ENCODE assay signal across 10 cellular contexts in genomic region chr11:119624102-119624615, GRCh38.
DNase-seq lines count a peak whose midpoint lies in the region; ATAC-seq and TF ChIP-seq lines count a peak whose summit lies in the region.
"Had no signal": no experiment of that assay in that cellular context is flagged by ENCODE, and none has a peak within 500 bp of the region (broad histone marks: within the 10 kb centered on the region; RNA-seq: fewer than 3 reads in every experiment).

No MANE protein-coding gene starts in this region.

- H3K4me3 Mint-ChIP-seq in T-helper 2 cell treated with Interferon-gamma antibody and Interleukin-4, amounts not matched to agents 5 μg/mL and 100 μg/mL, for 36 hours, result no peak overlapping the region

- DNase-seq in AG09309 (ENCODE audit: low read depth) (no peak), islet precursor cell (peak; percentile 53), DMS153 treated with DMSO at 0.1 percent for 48 hours (lab: John Stamatoyannopoulos, UW; ENCODE audit: unreplicated experiment) (no peak), COR-L47 (lab: John Stamatoyannopoulos, UW) (no peak)
- no peak for DNase-seq in T-helper 2 cell treated with Interferon-gamma antibody and Interleukin-4, amounts not matched to agents 5 μg/mL and 100 μg/mL, for 36 hours (ENCODE audit: low spot score)
- DNase-seq: activated effector memory CD4-positive, alpha-beta T cell treated with anti-CD3 and anti-CD28 coated beads, Interleukin-2, amount 50 U/mL, for 16 hours; Peyer's patch had no signal

- ATAC-seq in SK-N-SH treated with all-trans-retinoic acid at 6 μM for 48 hours (peak; percentile 51), HG03439 (IDR thresholded peaks at IDR 0.05; ENCODE audit: unreplicated experiment) (no peak)

- no peaks in the 10 kb centered on the region for H3K4me1 Mint-ChIP-seq in T-helper 2 cell treated with Interferon-gamma antibody and Interleukin-4, amounts not matched to agents 5 μg/mL and 100 μg/mL, for 36 hours (ENCODE audit: low read depth)

- TF ChIP-seq CTCF in AG09309 (IDR thresholded peaks at IDR 0.05; ENCODE audit: control insufficient read depth, insufficient read depth, low read depth, low read length, missing control alignments) (peak; percentile 40), GM12874 (IDR thresholded peaks at IDR 0.05; ENCODE audit: insufficient read depth, low read depth, low read length) (peak; percentile 65)

- H3K27ac Mint-ChIP-seq in T-helper 2 cell treated with Interferon-gamma antibody and Interleukin-4, amounts not matched to agents 5 μg/mL and 100 μg/mL, for 36 hours, result no peak overlapping the region

- no peaks in the 10 kb centered on the region for H3K9me3 Mint-ChIP-seq in T-helper 2 cell treated with Interferon-gamma antibody and Interleukin-4, amounts not matched to agents 5 μg/mL and 100 μg/mL, for 36 hours

- H3K4me3 ChIP-seq in AG09309 (ENCODE audit: control insufficient read depth, low read depth, low read length), result no peak overlapping the region
- H3K4me3 ChIP-seq: Peyer's patch had no signal

- no peaks in the 10 kb centered on the region for H3K36me3 Mint-ChIP-seq in T-helper 2 cell treated with Interferon-gamma antibody and Interleukin-4, amounts not matched to agents 5 μg/mL and 100 μg/mL, for 36 hours (ENCODE audit: low read depth)

- no peaks in the 10 kb centered on the region for H3K27me3 Mint-ChIP-seq in T-helper 2 cell treated with Interferon-gamma antibody and Interleukin-4, amounts not matched to agents 5 μg/mL and 100 μg/mL, for 36 hours (ENCODE audit: low read depth)

TF ChIP-seq in SK-N-SH treated with all-trans-retinoic acid at 6 μM for 48 hours, 23 proteins besides CTCF, POLR2A, EP300 and RAD21:
- TF ChIP-seq PPARA (CRISPR knock-in tag; IDR thresholded peaks at IDR 0.05; ENCODE audit: borderline replicate concordance) (no peak), ISL1 (CRISPR knock-in tag; IDR thresholded peaks at IDR 0.05) (no peak), OSR1 (CRISPR knock-in tag; IDR thresholded peaks at IDR 0.05) (no peak), CSDC2 (CRISPR knock-in tag; IDR thresholded peaks at IDR 0.05) (no peak)
